In the genomic region with DNA sequence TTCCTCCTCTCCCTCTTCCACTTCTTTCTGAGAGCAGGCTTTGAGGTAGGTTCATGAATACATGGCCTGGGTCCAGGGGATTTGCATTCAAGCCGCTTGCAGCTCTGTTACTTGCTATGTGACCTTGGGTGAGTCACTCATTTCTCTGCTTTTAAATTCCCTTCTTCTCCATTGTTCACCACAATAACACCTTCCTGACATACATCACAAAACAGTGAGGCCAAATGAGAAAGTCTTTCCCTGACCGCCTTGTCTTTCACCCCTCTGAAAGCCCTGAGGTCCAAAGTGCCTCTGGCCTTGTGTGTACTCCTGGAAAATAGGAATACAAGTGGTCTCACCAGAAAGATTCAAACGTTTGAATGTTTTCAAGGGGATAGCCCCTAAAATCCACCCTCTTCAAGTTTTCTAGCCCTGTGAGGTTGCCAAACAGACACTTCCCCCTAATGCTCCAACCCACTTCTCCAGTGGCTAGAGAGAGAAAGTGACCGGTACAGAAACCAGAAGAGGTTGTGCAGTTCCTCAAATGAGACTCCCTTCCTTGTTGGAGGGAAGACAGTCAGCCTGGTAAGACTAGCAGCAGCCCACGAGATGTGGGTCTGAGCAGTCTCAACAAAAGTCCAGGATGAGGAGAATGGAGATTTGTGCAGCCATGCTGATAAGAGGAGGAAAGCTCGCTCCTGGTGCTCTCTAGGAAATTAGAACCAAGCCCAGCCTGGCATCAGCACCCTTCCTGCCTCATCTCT, we compare ENCODE assay signal across 1 cellular context.
TF ChIP-seq lines count a peak whose summit lies in the region.

No MANE protein-coding gene starts in this region.

TF ChIP-seq in HepG2, 621 proteins besides CTCF, POLR2A, EP300 and RAD21 (continued from another document):
- TF ChIP-seq ARID5B (CRISPR knock-in tag; IDR thresholded peaks at IDR 0.05) (peak; percentile 46; the same call in 1 of the 2 replicates), HNF4A (CRISPR knock-in tag; IDR thresholded peaks at IDR 0.05) (peak; percentile 27; the same call in 1 of the 2 replicates), ZFP90 (CRISPR knock-in tag; IDR thresholded peaks at IDR 0.05; ENCODE audit: borderline replicate concordance) (no peak)
TF ChIP-seq in HepG2: peak in this region for 9.
